Comparison of ENCODE assay signal across 8 cellular contexts in the genomic region with DNA sequence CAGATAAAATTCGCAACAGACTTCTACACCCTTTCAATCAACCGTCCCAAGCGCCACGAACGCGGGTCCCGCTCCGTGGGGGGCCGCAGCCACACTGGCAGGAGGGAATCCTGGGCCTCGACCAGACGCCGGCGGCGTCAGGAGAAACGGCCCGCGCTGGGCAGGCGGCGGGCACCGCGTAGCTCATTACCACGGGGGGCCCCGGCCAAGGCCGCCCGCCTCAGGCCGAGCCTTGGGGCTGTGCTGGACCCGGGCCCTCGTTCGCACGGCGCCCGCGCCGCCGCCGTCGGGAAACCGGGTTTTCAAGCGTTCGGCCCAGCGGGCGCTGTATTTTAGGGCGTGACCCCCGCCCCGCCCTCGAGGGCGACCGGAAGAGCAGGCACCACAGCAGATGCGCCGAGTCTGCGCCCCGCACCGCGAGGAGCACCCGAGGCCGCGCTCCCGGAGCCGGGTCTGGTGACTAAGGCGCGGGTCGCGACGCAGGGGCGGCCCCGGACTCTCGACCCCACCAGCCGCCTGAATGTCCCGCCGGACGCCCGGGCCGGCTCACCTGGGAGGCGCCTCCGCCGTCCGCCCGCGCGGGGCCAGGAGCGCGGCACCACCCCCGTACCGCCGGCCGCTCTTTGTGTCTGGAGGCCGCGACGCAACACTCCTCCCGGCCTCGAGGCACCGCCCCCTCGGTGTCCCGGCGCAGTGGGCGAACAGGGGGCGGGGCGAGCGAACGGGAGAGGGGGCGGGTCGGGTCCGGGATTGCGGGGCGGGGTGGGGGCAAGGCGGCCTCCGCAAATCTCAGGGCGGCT. TPM values are rescaled to one million over a fixed set of nuclear protein-coding genes. Genes with fewer than 3 reads are reported as not detected.
DNase-seq lines count a peak whose midpoint lies in the region; ATAC-seq and TF ChIP-seq lines count a peak whose summit lies in the region.

A gene (minus strand): TSS at position 627 of the 800 bp plus-strand sequence. CDS start 58,944 bp downstream, outside the sequence.

- peak within 1 kb of the TSS; percentile 24 to 69 (median 43) for H3K27ac Mint-ChIP-seq in CD4-positive, CD25-positive, alpha-beta regulatory T cell
- H3K27ac Mint-ChIP-seq in stimulated activated memory B cell treated with anti-CD40 and anti-IgM and Interleukin-4, amounts not matched to agents 10 μg/mL and 1 μg/mL and 100 μg/mL, for 72 hours = no peak within 1 kb of the TSS

- no peak within 1 kb of the TSS for H3K27ac ChIP-seq in CD4-positive, CD25-positive, alpha-beta regulatory T cell (ENCODE audit: insufficient read depth, low read length, poor library complexity, severe bottlenecking)
- H3K27ac ChIP-seq in mucosa of rectum (ENCODE audit: low read depth in 2 of 2, low read length in 2 of 2) = no peak within 1 kb of the TSS

- peaks cover 14% of the 10 kb centered on the region for H3K4me1 ChIP-seq in CD4-positive, CD25-positive, alpha-beta regulatory T cell (ENCODE audit: control insufficient read depth, insufficient read depth, low read length, poor library complexity, severe bottlenecking)
- H3K4me1 ChIP-seq in mucosa of rectum (ENCODE audit: control insufficient read depth in 2 of 2, insufficient read depth in 2 of 2, low read length in 2 of 2) = peaks cover 0 to 4% of the 10 kb centered on the region in 2 donors

- DNase-seq in CD4-positive, CD25-positive, alpha-beta regulatory T cell = peak; percentile 9 to 73 (median 32)
- DNase-seq in NCI-H2196 treated with DMSO at 0.1 percent for 48 hours (lab: John Stamatoyannopoulos, UW; ENCODE audit: unreplicated experiment) (peak; percentile 45), activated T-cell treated with anti-CD3 and anti-CD28 coated beads for 1 hour (ENCODE audit: low read depth) (peak; percentile 28), erythroblast (lab: John Stamatoyannopoulos, UW) (peak; percentile 22 to 27)

- no peaks in the 10 kb centered on the region for H3K9me3 Mint-ChIP-seq in CD4-positive, CD25-positive, alpha-beta regulatory T cell
- H3K9me3 Mint-ChIP-seq in stimulated activated memory B cell treated with anti-CD40 and anti-IgM and Interleukin-4, amounts not matched to agents 10 μg/mL and 1 μg/mL and 100 μg/mL, for 72 hours = peaks cover 3% of the 10 kb centered on the region

- H3K4me3 ChIP-seq in CD4-positive, CD25-positive, alpha-beta regulatory T cell (ENCODE audit: low read depth, low read length) = peak within 1 kb of the TSS; percentile 37
- H3K4me3 ChIP-seq in mucosa of rectum (ENCODE audit: low read length in 2 of 2) = peak within 1 kb of the TSS; percentile 63 to 71

- peak within 1 kb of the TSS; percentile 47 to 64 for H3K9ac ChIP-seq in mucosa of rectum (ENCODE audit: low read depth in 1 of 2, low read length in 2 of 2)

- H3K9me3 ChIP-seq in CD4-positive, CD25-positive, alpha-beta regulatory T cell (ENCODE audit: control insufficient read depth in 2 of 2, low read length in 2 of 2) = no peaks in the 10 kb centered on the region
- H3K9me3 ChIP-seq in mucosa of rectum (ENCODE audit: control insufficient read depth in 2 of 2, low read length in 2 of 2) = no peaks in the 10 kb centered on the region

- no peak for TF ChIP-seq POLR2A in erythroblast (IDR thresholded peaks at IDR 0.05; ENCODE audit: low read length)

- peaks cover 25% of the 10 kb centered on the region for H3K27me3 Mint-ChIP-seq in CD4-positive, CD25-positive, alpha-beta regulatory T cell
- peaks cover 39% of the 10 kb centered on the region for H3K27me3 Mint-ChIP-seq in stimulated activated memory B cell treated with anti-CD40 and anti-IgM and Interleukin-4, amounts not matched to agents 10 μg/mL and 1 μg/mL and 100 μg/mL, for 72 hours

- H3K27me3 ChIP-seq in CD4-positive, CD25-positive, alpha-beta regulatory T cell (ENCODE audit: control insufficient read depth, insufficient read depth, low read length) = no peaks in the 10 kb centered on the region
- H3K27me3 ChIP-seq in mucosa of rectum (ENCODE audit: control insufficient read depth in 2 of 2, insufficient read depth in 2 of 2, low read length in 2 of 2) = no peaks in the 10 kb centered on the region

- peak within 1 kb of the TSS; percentile 42 to 88 (median 78) for H3K4me3 Mint-ChIP-seq in CD4-positive, CD25-positive, alpha-beta regulatory T cell
- peak within 1 kb of the TSS; percentile 58 for H3K4me3 Mint-ChIP-seq in stimulated activated memory B cell treated with anti-CD40 and anti-IgM and Interleukin-4, amounts not matched to agents 10 μg/mL and 1 μg/mL and 100 μg/mL, for 72 hours

- peaks cover 0 to 10% (median 3%) of the 10 kb centered on the region in 4 donors for H3K4me1 Mint-ChIP-seq in CD4-positive, CD25-positive, alpha-beta regulatory T cell
- H3K4me1 Mint-ChIP-seq in stimulated activated memory B cell treated with anti-CD40 and anti-IgM and Interleukin-4, amounts not matched to agents 10 μg/mL and 1 μg/mL and 100 μg/mL, for 72 hours = peaks cover 6% of the 10 kb centered on the region

- H3K36me3 ChIP-seq in CD4-positive, CD25-positive, alpha-beta regulatory T cell (ENCODE audit: control insufficient read depth, insufficient read depth, low read length) = no peaks in the 10 kb centered on the region
- H3K36me3 ChIP-seq in mucosa of rectum (ENCODE audit: control insufficient read depth in 2 of 2, insufficient read depth in 2 of 2, low read length in 2 of 2) = no peaks in the 10 kb centered on the region

- H3K36me3 Mint-ChIP-seq in CD4-positive, CD25-positive, alpha-beta regulatory T cell = no peaks in the 10 kb centered on the region
- H3K36me3 Mint-ChIP-seq in stimulated activated memory B cell treated with anti-CD40 and anti-IgM and Interleukin-4, amounts not matched to agents 10 μg/mL and 1 μg/mL and 100 μg/mL, for 72 hours = no peaks in the 10 kb centered on the region

- peak; percentile 59 to 75 for ATAC-seq in CD4-positive, CD25-positive, alpha-beta regulatory T cell (ENCODE audit: low read depth in 2 of 2)
- ATAC-seq in GM21825 (IDR thresholded peaks at IDR 0.05; ENCODE audit: unreplicated experiment) (peak; percentile 69), GM21528 (IDR thresholded peaks at IDR 0.05; ENCODE audit: low FRiP score, unreplicated experiment) (no peak)
- ATAC-seq in stimulated activated memory B cell treated with anti-CD40 and anti-IgM and Interleukin-4, amounts not matched to agents 10 μg/mL and 1 μg/mL and 100 μg/mL, for 72 hours = peak; percentile 65

RNA-seq across cellular contexts. Expression of the gene that starts here (rescaled TPM):
- total RNA-seq in CD4-positive, CD25-positive, alpha-beta regulatory T cell = 0.39 TPM
- under 1 TPM in 1 of 4 donors, not detected in 3; 0.42 TPM for polyA plus RNA-seq in CD4-positive, CD25-positive, alpha-beta regulatory T cell

Comparison
In these comparisons a context has a peak if more than half of its experiments do, and no peak if none do; other contexts are left out.
1. Peak in DNase-seq, ATAC-seq and H3K4me3 ChIP-seq in CD4-positive, CD25-positive, alpha-beta regulatory T cell; RNA of the gene not detected or under 1 TPM.